In the genomic region with DNA sequence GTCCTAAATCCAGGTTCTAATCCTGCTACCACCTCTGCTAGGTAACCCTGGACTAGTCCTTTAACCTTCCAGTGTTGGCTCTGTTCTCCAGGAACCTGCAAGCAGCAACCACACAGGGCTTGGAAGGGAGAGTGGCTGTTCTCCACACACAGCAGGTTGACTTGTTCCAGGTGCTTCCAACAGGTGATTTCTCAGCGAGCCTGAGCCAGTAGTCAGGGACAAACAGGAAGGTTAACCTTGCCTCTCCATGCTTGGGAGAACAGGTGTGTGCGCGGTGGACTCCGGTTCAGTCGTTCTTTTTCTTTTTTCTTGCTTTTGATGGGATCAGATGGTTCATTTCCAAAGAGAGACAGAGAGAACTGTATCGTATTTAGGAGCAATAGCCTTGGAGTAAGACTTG, we compare ENCODE assay signal across 9 cellular contexts. TPM values are rescaled to one million over a fixed set of nuclear protein-coding genes. Genes with fewer than 3 reads are reported as not detected.
DNase-seq lines count a peak whose midpoint lies in the region; ATAC-seq and TF ChIP-seq lines count a peak whose summit lies in the region.
"Had no signal": no experiment of that assay in that cellular context is flagged by ENCODE, and none has a peak within 500 bp of the region (broad histone marks: within the 10 kb centered on the region; RNA-seq: fewer than 3 reads in every experiment).

No MANE protein-coding gene starts in this region.

- H3K4me3 Mint-ChIP-seq in Calu3 (ENCODE audit: low read depth, unreplicated experiment) = peak overlapping the region; percentile 86
- peak overlapping the region; percentile 94 for H3K4me3 Mint-ChIP-seq in nephron progenitor cell
- H3K4me3 Mint-ChIP-seq in natural killer cell = no peak overlapping the region
- H3K4me3 Mint-ChIP-seq in stimulated activated naive B cell treated with anti-CD40 and anti-IgM and Interleukin-4, amounts not matched to agents 10 μg/mL and 1 μg/mL and 100 μg/mL, for 72 hours = peak overlapping the region in 1 of 2 donors; percentile 82

- peak overlapping the region in 1 of 59 donors; percentile 86 for H3K27ac ChIP-seq in dorsolateral prefrontal cortex

- H3K4me1 Mint-ChIP-seq in Calu3 (ENCODE audit: low read depth, unreplicated experiment) (peaks cover 27% of the 10 kb centered on the region), nephron progenitor cell (peaks cover 32% of the 10 kb centered on the region), natural killer cell (peaks cover 10 to 12% of the 10 kb centered on the region in 2 donors)
- H3K4me1 Mint-ChIP-seq in stimulated activated naive B cell treated with anti-CD40 and anti-IgM and Interleukin-4, amounts not matched to agents 10 μg/mL and 1 μg/mL and 100 μg/mL, for 72 hours = peaks cover 15 to 22% of the 10 kb centered on the region in 2 donors

- no TSS peak for BruUV-seq in Calu3 (replicated peaks; lab: Mats Ljungman, UMichigan)

- H3K27me3 Mint-ChIP-seq in Calu3 (ENCODE audit: unreplicated experiment) (peaks cover 52% of the 10 kb centered on the region), nephron progenitor cell (ENCODE audit: low read depth, poor library complexity) (peaks cover 16% of the 10 kb centered on the region), natural killer cell (ENCODE audit: low read depth in 2 of 2) (peaks cover 48 to 58% of the 10 kb centered on the region in 2 donors)
- H3K27me3 Mint-ChIP-seq in stimulated activated naive B cell treated with anti-CD40 and anti-IgM and Interleukin-4, amounts not matched to agents 10 μg/mL and 1 μg/mL and 100 μg/mL, for 72 hours = peaks cover 53 to 55% of the 10 kb centered on the region in 2 donors

- intact Hi-C loops in Calu3 (cut with micrococcal nuclease; ENCODE audit: unreplicated experiment) = no loop called here
- intact Hi-C loops in dorsolateral prefrontal cortex (cut with DNase I) = no loop called here
- intact Hi-C loops in natural killer cell (cut with micrococcal nuclease) = no loop called here

- H3K36me3 Mint-ChIP-seq in Calu3 (ENCODE audit: insufficient read depth, unreplicated experiment) = peaks cover 26% of the 10 kb centered on the region
- peaks cover 1% of the 10 kb centered on the region for H3K36me3 Mint-ChIP-seq in nephron progenitor cell (ENCODE audit: low read depth)
- H3K36me3 Mint-ChIP-seq in natural killer cell = no peaks in the 10 kb centered on the region
- H3K36me3 Mint-ChIP-seq in stimulated activated naive B cell treated with anti-CD40 and anti-IgM and Interleukin-4, amounts not matched to agents 10 μg/mL and 1 μg/mL and 100 μg/mL, for 72 hours = no peaks in the 10 kb centered on the region

- peaks cover 0 to 11% (median 0%) of the 10 kb centered on the region in 45 donors for H3K27me3 ChIP-seq in dorsolateral prefrontal cortex

- no peak for TF ChIP-seq CTCF in Calu3 (IDR thresholded peaks at IDR 0.05; ENCODE audit: unreplicated experiment)
- no peak for TF ChIP-seq CTCF in dorsolateral prefrontal cortex (IDR thresholded peaks at IDR 0.05 in 54 of 56, conservative IDR thresholded peaks at IDR 0.05 in 2 of 56; ENCODE audit: low read depth in 1 of 56, partially characterized antibody in 56 of 56)
- TF ChIP-seq CTCF in nephron progenitor cell (IDR thresholded peaks at IDR 0.05) = no peak
- TF ChIP-seq CTCF in natural killer cell (IDR thresholded peaks at IDR 0.05) = no peak

- H3K27ac Mint-ChIP-seq in Calu3 (ENCODE audit: unreplicated experiment) (no peak overlapping the region), nephron progenitor cell (no peak overlapping the region), natural killer cell (no peak overlapping the region)
- no peak overlapping the region for H3K27ac Mint-ChIP-seq in stimulated activated naive B cell treated with anti-CD40 and anti-IgM and Interleukin-4, amounts not matched to agents 10 μg/mL and 1 μg/mL and 100 μg/mL, for 72 hours

- ATAC-seq in natural killer cell = no peak
- no peak for ATAC-seq in stimulated activated naive B cell treated with anti-CD40 and anti-IgM and Interleukin-4, amounts not matched to agents 10 μg/mL and 1 μg/mL and 100 μg/mL, for 72 hours (replicated peaks)
- ATAC-seq in HG02973 (IDR thresholded peaks at IDR 0.05; ENCODE audit: unreplicated experiment) = no peak
- ATAC-seq: K562 had no signal

- H3K4me3 ChIP-seq in dorsolateral prefrontal cortex = peak overlapping the region in 50 of 59 donors; percentile 52 to 83 (median 73)
- H3K4me3 ChIP-seq: K562 had no signal

- no peak for DNase-seq in Calu3
- DNase-seq in NCI-H146 (lab: John Stamatoyannopoulos, UW) = peak; percentile 67
- DNase-seq in dorsolateral prefrontal cortex = no peak
- no peak for DNase-seq in nephron progenitor cell
- DNase-seq in natural killer cell = no peak
- no peak for DNase-seq in T-helper 9 cell
- DNase-seq in stimulated activated naive B cell treated with anti-CD40 and anti-IgM and Interleukin-4, amounts not matched to agents 10 μg/mL and 1 μg/mL and 100 μg/mL, for 72 hours = no peak

- CTCF ChIA-PET in Calu3 (lab: Charles Lee) = no interaction called here

- H3K9me3 Mint-ChIP-seq in Calu3 (ENCODE audit: low read depth, unreplicated experiment) (no peaks in the 10 kb centered on the region), nephron progenitor cell (no peaks in the 10 kb centered on the region), natural killer cell (no peaks in the 10 kb centered on the region)
- no peaks in the 10 kb centered on the region for H3K9me3 Mint-ChIP-seq in stimulated activated naive B cell treated with anti-CD40 and anti-IgM and Interleukin-4, amounts not matched to agents 10 μg/mL and 1 μg/mL and 100 μg/mL, for 72 hours

RNA-seq across cellular contexts. Expression of a gene that starts 0.8 kb away (rescaled TPM):
- 2.5 and 3.5 TPM in 2 replicates for total RNA-seq in Calu3 (2022)
- 10 to 100 TPM; 11.3 to 40.6 (median 20.3) TPM for total RNA-seq in dorsolateral prefrontal cortex
- total RNA-seq in natural killer cell = not detected
